22 cellular contexts compared by ENCODE assay signal in genomic region chr13:59782696-59783095, GRCh38.
DNase-seq lines count a peak whose midpoint lies in the region; ATAC-seq and TF ChIP-seq lines count a peak whose summit lies in the region.
"Had no signal": no experiment of that assay in that cellular context is flagged by ENCODE, and none has a peak within 500 bp of the region (broad histone marks: within the 10 kb centered on the region; RNA-seq: fewer than 3 reads in every experiment).

No MANE protein-coding gene starts in this region.

- DNase-seq in Caco-2 = no peak
- peak; percentile 54 for DNase-seq in NCI-H226
- no peak for DNase-seq in mesothelial cell of epicardium (ENCODE audit: low spot score in 2 of 2, unreplicated experiment in 2 of 2)
- DNase-seq in type B pancreatic cell (ENCODE audit: extremely low spot score, unreplicated experiment) = no peak
- no peak for DNase-seq in testis
- no peak for DNase-seq in NCI-H524 treated with DMSO at 0.1 percent for 48 hours (lab: John Stamatoyannopoulos, UW)
- no peak for DNase-seq in CD4-positive, alpha-beta T cell
- DNase-seq: 8988T; ACHN; AML-193; BE2C; CD4-positive, alpha-beta memory T cell; DMS 273 treated with DMSO at 0.1 percent for 48 hours; DMS79; EL; GDM1; H9 had no signal

- CTCF ChIA-PET in Caco-2 (lab: Charles Lee) = no interaction called here
- CTCF ChIA-PET in CD4-positive, alpha-beta T cell (lab: Charles Lee) = no interaction called here

- no peak for TF ChIP-seq POLR2A in testis (IDR thresholded peaks at IDR 0.05)

- WGBS in testis, 2 donors = 45 to 49% methylated on average over 4 of the region's 4 CpGs

- TF ChIP-seq CTCF in Caco-2 (IDR thresholded peaks at IDR 0.05; ENCODE audit: insufficient read depth in 1 of 2, low read depth in 1 of 2, low read length in 1 of 2, severe bottlenecking in 1 of 2, unreplicated experiment in 1 of 2) (no peak), mesothelial cell of epicardium (IDR thresholded peaks at IDR 0.05; ENCODE audit: unreplicated experiment) (no peak), type B pancreatic cell (conservative IDR thresholded peaks at IDR 0.05) (no peak), testis (IDR thresholded peaks at IDR 0.05) (no peak)
- TF ChIP-seq CTCF in CD4-positive, alpha-beta T cell (IDR thresholded peaks at IDR 0.05) = no peak

- no TSS peak for BruUV-seq in Caco-2 (replicated peaks; lab: Mats Ljungman, UMichigan)

- POLR2A ChIA-PET in Caco-2 (lab: Charles Lee) = no interaction called here
- POLR2A ChIA-PET in CD4-positive, alpha-beta T cell (lab: Charles Lee) = no interaction called here

- no peaks in the 10 kb centered on the region for H3K4me1 ChIP-seq in Caco-2
- H3K4me1 ChIP-seq in testis = no peaks in the 10 kb centered on the region
- H3K4me1 ChIP-seq: A549; BE2C; BLaER1 treated with 17β-estradiol and CSF1 and Interleukin-3, amounts not matched to agents 10 nM and 100 nM had no signal

- intact Hi-C loops in Caco-2 (cut with micrococcal nuclease; ENCODE audit: unreplicated experiment) (no loop called here), testis (cut with DNase I; ENCODE audit: low total_unique reads) (no loop called here)
- intact Hi-C loops in CD4-positive, alpha-beta T cell (cut with DNase I, micrococcal nuclease) = no loop called here

- no peak overlapping the region for H3K4me3 ChIP-seq in Caco-2 (ENCODE audit: low read depth, low read length)
- no peak overlapping the region for H3K4me3 ChIP-seq in testis
- H3K4me3 ChIP-seq: A549; BLaER1 treated with 17β-estradiol and CSF1 and Interleukin-3, amounts not matched to agents 10 nM and 100 nM; GM23338 had no signal

- H3K9me3 Mint-ChIP-seq in Caco-2 (ENCODE audit: unreplicated experiment) (no peaks in the 10 kb centered on the region), mesothelial cell of epicardium (peaks cover 20% of the 10 kb centered on the region), type B pancreatic cell (no peaks in the 10 kb centered on the region)
- H3K9me3 Mint-ChIP-seq in CD4-positive, alpha-beta T cell = no peaks in the 10 kb centered on the region
- H3K9me3 Mint-ChIP-seq: CD14-positive monocyte; CD4-positive, alpha-beta memory T cell; GM23338; H9 had no signal

- no peaks in the 10 kb centered on the region for H3K27me3 Mint-ChIP-seq in Caco-2 (ENCODE audit: insufficient read depth, unreplicated experiment)
- H3K27me3 Mint-ChIP-seq in mesothelial cell of epicardium (ENCODE audit: low read depth) = no peaks in the 10 kb centered on the region
- no peaks in the 10 kb centered on the region for H3K27me3 Mint-ChIP-seq in type B pancreatic cell
- no peaks in the 10 kb centered on the region for H3K27me3 Mint-ChIP-seq in CD4-positive, alpha-beta T cell
- H3K27me3 Mint-ChIP-seq: CD4-positive, alpha-beta memory T cell had no signal

- peaks cover 15% of the 10 kb centered on the region for H3K4me1 Mint-ChIP-seq in Caco-2 (ENCODE audit: low read depth, unreplicated experiment)
- H3K4me1 Mint-ChIP-seq in mesothelial cell of epicardium = peaks cover 17% of the 10 kb centered on the region
- no peaks in the 10 kb centered on the region for H3K4me1 Mint-ChIP-seq in type B pancreatic cell (ENCODE audit: unreplicated experiment)
- no peaks in the 10 kb centered on the region for H3K4me1 Mint-ChIP-seq in CD4-positive, alpha-beta T cell (ENCODE audit: low read depth)
- H3K4me1 Mint-ChIP-seq: CD14-positive monocyte; CD4-positive, alpha-beta memory T cell; GM23338 had no signal

- no peaks in the 10 kb centered on the region for H3K27me3 ChIP-seq in Caco-2 (replicated peaks; ENCODE audit: control insufficient read depth, insufficient read depth, low read length)
- H3K27me3 ChIP-seq in testis = no peaks in the 10 kb centered on the region
- H3K27me3 ChIP-seq in CD4-positive, alpha-beta T cell (ENCODE audit: control insufficient read depth, insufficient read depth, low read length) = no peaks in the 10 kb centered on the region
- H3K27me3 ChIP-seq: BE2C; BLaER1 treated with 17β-estradiol and CSF1 and Interleukin-3, amounts not matched to agents 10 nM and 100 nM had no signal

- H3K36me3 Mint-ChIP-seq in Caco-2 (ENCODE audit: insufficient read depth, unreplicated experiment) (peaks cover 11% of the 10 kb centered on the region), mesothelial cell of epicardium (peaks cover 20% of the 10 kb centered on the region), type B pancreatic cell (peaks cover 5% of the 10 kb centered on the region)
- no peaks in the 10 kb centered on the region for H3K36me3 Mint-ChIP-seq in CD4-positive, alpha-beta T cell (ENCODE audit: low read depth)
- H3K36me3 Mint-ChIP-seq: CD14-positive monocyte; CD4-positive, alpha-beta memory T cell had no signal

- no peak overlapping the region for H3K4me3 Mint-ChIP-seq in Caco-2 (ENCODE audit: unreplicated experiment)
- no peak overlapping the region for H3K4me3 Mint-ChIP-seq in mesothelial cell of epicardium
- H3K4me3 Mint-ChIP-seq in type B pancreatic cell = no peak overlapping the region
- no peak overlapping the region for H3K4me3 Mint-ChIP-seq in CD4-positive, alpha-beta T cell
- H3K4me3 Mint-ChIP-seq: CD14-positive monocyte; CD4-positive, alpha-beta memory T cell; GM23338; H9 had no signal

- ATAC-seq in CD4-positive, alpha-beta T cell (ENCODE audit: poor library complexity) = no peak
- ATAC-seq: A549, GM23338, HCT116 had no signal

- H3K36me3 ChIP-seq in Caco-2 (ENCODE audit: control insufficient read depth, insufficient read depth, low read length) (no peaks in the 10 kb centered on the region), testis (ENCODE audit: low read depth, missing control alignments) (no peaks in the 10 kb centered on the region)
- H3K36me3 ChIP-seq: BE2C; BLaER1 treated with 17β-estradiol and CSF1 and Interleukin-3, amounts not matched to agents 10 nM and 100 nM had no signal

- H3K9me3 ChIP-seq in Caco-2 = no peaks in the 10 kb centered on the region
- H3K9me3 ChIP-seq in testis = no peaks in the 10 kb centered on the region
- no peaks in the 10 kb centered on the region for H3K9me3 ChIP-seq in CD4-positive, alpha-beta T cell (ENCODE audit: control insufficient read depth, low read length)
- H3K9me3 ChIP-seq: A549; BE2C; BLaER1 treated with 17β-estradiol and CSF1 and Interleukin-3, amounts not matched to agents 10 nM and 100 nM had no signal

- H3K27ac ChIP-seq in testis = no peak overlapping the region
- no peak overlapping the region for H3K27ac ChIP-seq in CD4-positive, alpha-beta T cell (ENCODE audit: low read depth, low read length)
- H3K27ac ChIP-seq: A549; BLaER1 treated with 17β-estradiol and CSF1 and Interleukin-3, amounts not matched to agents 10 nM and 100 nM had no signal

- H3K27ac Mint-ChIP-seq in Caco-2 (ENCODE audit: unreplicated experiment) (peak overlapping the region; percentile 28), mesothelial cell of epicardium (peak overlapping the region; percentile 72), type B pancreatic cell (peak overlapping the region; percentile 12)
- H3K27ac Mint-ChIP-seq in CD4-positive, alpha-beta T cell = no peak overlapping the region
- H3K27ac Mint-ChIP-seq: CD14-positive monocyte; CD4-positive, alpha-beta memory T cell; GM23338; H9 had no signal
